In the genomic region with DNA sequence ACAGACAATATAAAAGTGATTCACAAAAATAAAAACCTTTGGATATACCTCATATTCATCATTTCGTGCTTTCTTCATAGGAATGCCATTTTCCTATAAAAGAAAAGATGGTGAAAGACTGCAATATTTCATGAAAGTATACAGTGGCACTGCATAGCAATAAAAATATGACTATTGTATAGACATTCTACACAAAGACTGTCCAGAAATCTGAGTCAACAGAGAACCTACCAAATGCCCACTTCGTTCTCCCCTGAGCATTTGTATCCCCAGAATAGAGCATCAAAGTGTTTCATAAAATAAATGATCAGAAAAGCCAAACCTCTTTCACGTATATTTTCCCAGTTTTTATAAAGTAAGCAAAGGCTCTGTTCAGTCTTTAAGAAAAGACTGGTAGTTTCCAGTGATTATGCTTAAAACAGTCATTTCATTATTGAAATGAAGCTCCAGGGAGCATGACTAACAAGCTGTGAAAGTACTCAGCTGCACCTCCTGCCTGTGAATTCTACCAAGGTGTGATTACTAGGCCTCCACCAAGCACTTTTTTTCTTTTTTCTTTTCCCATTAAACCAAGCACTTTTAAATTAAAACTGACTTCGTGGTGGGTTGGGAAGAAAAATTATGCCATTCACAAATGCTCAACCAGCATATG, we compare ENCODE assay signal across 11 cellular contexts. TPM values are rescaled to one million over a fixed set of nuclear protein-coding genes. Genes with fewer than 3 reads are reported as not detected.
DNase-seq lines count a peak whose midpoint lies in the region; ATAC-seq and TF ChIP-seq lines count a peak whose summit lies in the region.
"Had no signal": no experiment of that assay in that cellular context is flagged by ENCODE, and none has a peak within 500 bp of the region (broad histone marks: within the 10 kb centered on the region; RNA-seq: fewer than 3 reads in every experiment).

No MANE protein-coding gene starts in this region.

- DNase-seq in activated CD4-positive, alpha-beta T cell treated with anti-CD3 and anti-CD28 coated beads, Interleukin-2, amount 10 ng/mL, durations not matched to agents 24 days and 14 days = no peak
- no peak for DNase-seq in activated CD4-positive, alpha-beta T cell treated with anti-CD3 and anti-CD28 coated beads, Interleukin-2, amount 50 U/mL, for 1 hour
- peak; percentile 14 for DNase-seq in iPS-NIHi11 (ENCODE audit: low spot score)
- no peak for DNase-seq in ovary
- no peak for DNase-seq in effector CD8-positive, alpha-beta T cell (lab: John Stamatoyannopoulos, UW)
- DNase-seq: NCI-H1048 had no signal

- no peaks in the 10 kb centered on the region for H3K4me1 ChIP-seq in ovary (ENCODE audit: insufficient read depth)
- H3K4me1 ChIP-seq: neural progenitor cell had no signal

- 85 to 86% (median 85%) methylated on average over 4 of the region's 4 CpGs for WGBS in ovary, 3 donors

- peaks cover 9% of the 10 kb centered on the region for H3K4me1 Mint-ChIP-seq in activated CD4-positive, alpha-beta T cell treated with anti-CD3 and anti-CD28 coated beads, Interleukin-2, amount 10 ng/mL, durations not matched to agents 24 days and 14 days

- H3K27me3 Mint-ChIP-seq in activated CD4-positive, alpha-beta T cell treated with anti-CD3 and anti-CD28 coated beads, Interleukin-2, amount 10 ng/mL, durations not matched to agents 24 days and 14 days = no peaks in the 10 kb centered on the region

- H3K4me3 Mint-ChIP-seq in activated CD4-positive, alpha-beta T cell treated with anti-CD3 and anti-CD28 coated beads, Interleukin-2, amount 10 ng/mL, durations not matched to agents 24 days and 14 days = no peak overlapping the region
- H3K4me3 Mint-ChIP-seq: neural progenitor cell had no signal

- H3K4me3 ChIP-seq in ovary = no peak overlapping the region
- H3K4me3 ChIP-seq: neural progenitor cell had no signal

- H3K36me3 Mint-ChIP-seq in activated CD4-positive, alpha-beta T cell treated with anti-CD3 and anti-CD28 coated beads, Interleukin-2, amount 10 ng/mL, durations not matched to agents 24 days and 14 days (ENCODE audit: low read depth) = peaks cover 55% of the 10 kb centered on the region

- ATAC-seq in GM21526 (IDR thresholded peaks at IDR 0.05; ENCODE audit: low FRiP score, unreplicated experiment) = peak; percentile 68
- ATAC-seq in HG03280 (IDR thresholded peaks at IDR 0.05; ENCODE audit: unreplicated experiment) = peak; percentile 84
- no peak for ATAC-seq in HG03520 (IDR thresholded peaks at IDR 0.05; ENCODE audit: unreplicated experiment)
- ATAC-seq: SK-N-SH treated with all-trans-retinoic acid at 6 μM for 48 hours had no signal

- peaks cover 4% of the 10 kb centered on the region for H3K9me3 Mint-ChIP-seq in activated CD4-positive, alpha-beta T cell treated with anti-CD3 and anti-CD28 coated beads, Interleukin-2, amount 10 ng/mL, durations not matched to agents 24 days and 14 days
- H3K9me3 Mint-ChIP-seq: neural progenitor cell had no signal

- H3K9me3 ChIP-seq in ovary = no peaks in the 10 kb centered on the region

- TF ChIP-seq EP300 in ovary (IDR thresholded peaks at IDR 0.05) = no peak

- no peak overlapping the region for H3K27ac ChIP-seq in ovary
- H3K27ac ChIP-seq: neural progenitor cell had no signal

- no peaks in the 10 kb centered on the region for H3K36me3 ChIP-seq in ovary

- peak overlapping the region; percentile 79 for H3K27ac Mint-ChIP-seq in activated CD4-positive, alpha-beta T cell treated with anti-CD3 and anti-CD28 coated beads, Interleukin-2, amount 10 ng/mL, durations not matched to agents 24 days and 14 days
- H3K27ac Mint-ChIP-seq: neural progenitor cell had no signal

- no peak for TF ChIP-seq POLR2A in ovary (IDR thresholded peaks at IDR 0.05)

- H3K27me3 ChIP-seq in ovary = no peaks in the 10 kb centered on the region
- H3K27me3 ChIP-seq: neural progenitor cell had no signal

- intact Hi-C loops in activated CD4-positive, alpha-beta T cell treated with anti-CD3 and anti-CD28 coated beads, Interleukin-2, amount 10 ng/mL, durations not matched to agents 24 days and 14 days (cut with micrococcal nuclease) = loop anchor here (1.0 kb wide), 4 partner anchors 18 to 312 kb away; partner anchors contain the start of gene TET2
- intact Hi-C loops in ovary (cut with DNase I) = no loop called here

- TF ChIP-seq CTCF in ovary (IDR thresholded peaks at IDR 0.05) = no peak

RNA-seq across cellular contexts. Expression of gene PPA2, which starts 20.2 kb away (rescaled TPM):
- 65.2 and 69.3 TPM in 2 replicates for total RNA-seq in activated CD4-positive, alpha-beta T cell treated with anti-CD3 and anti-CD28 coated beads, Interleukin-2, amount 10 ng/mL, durations not matched to agents 24 days and 14 days
- total RNA-seq in ovary = 100 to 1,000 TPM in 2 of 7 donors, 10 to 100 TPM in 5; 53.5 to 127 (median 65.6) TPM
- 10 to 100 TPM; 43.8 to 71.7 TPM for polyA plus RNA-seq in ovary
